In the genomic region with DNA sequence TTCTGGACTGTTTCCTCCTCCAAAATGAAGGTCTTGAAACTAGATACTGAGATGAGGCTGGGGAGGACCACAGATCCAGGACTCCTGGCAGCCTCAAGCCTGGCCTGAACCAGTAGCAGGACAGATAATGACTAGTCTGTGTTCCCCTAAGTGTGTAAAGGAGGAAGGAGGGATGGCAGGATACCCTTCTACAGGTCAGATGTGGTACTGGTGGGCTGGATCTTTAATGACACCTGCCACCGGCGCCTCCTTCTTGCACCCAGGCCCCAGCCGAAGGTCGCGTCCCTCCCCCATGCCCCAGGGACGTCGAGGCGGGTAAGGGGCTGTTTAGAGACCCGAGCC, we compare ENCODE assay signal across 8 cellular contexts. TPM values are rescaled to one million over a fixed set of nuclear protein-coding genes. Genes with fewer than 3 reads are reported as not detected.
DNase-seq lines count a peak whose midpoint lies in the region; ATAC-seq and TF ChIP-seq lines count a peak whose summit lies in the region.

No MANE protein-coding gene starts in this region.

- TF ChIP-seq CTCF in gastroesophageal sphincter (IDR thresholded peaks at IDR 0.05): no peak

- POLR2A ChIA-PET in activated CD4-positive, alpha-beta memory T cell treated with anti-CD3 and anti-CD28 coated beads for 36 hours (lab: Charles Lee): interaction anchor here (0.6 to 2.8 kb wide), 5 partner anchors 27 to 98 kb away, joined by 3 to 20 read pairs (median 3); a partner anchor contains a TSS

- peak overlapping the region; percentile 86 for H3K27ac Mint-ChIP-seq in activated CD4-positive, alpha-beta memory T cell treated with anti-CD3 and anti-CD28 coated beads for 36 hours

- H3K9ac ChIP-seq in rectal smooth muscle tissue (ENCODE audit: low read length): peak overlapping the region; percentile 99

- H3K4me1 Mint-ChIP-seq in activated T-cell treated with anti-CD3 and anti-CD28 coated beads, Interleukin-2, amount 50 U/mL, for 4 hours (ENCODE audit: low read depth): peaks cover 18% of the 10 kb centered on the region
- H3K4me1 Mint-ChIP-seq in activated CD4-positive, alpha-beta memory T cell treated with anti-CD3 and anti-CD28 coated beads for 36 hours (ENCODE audit: low read depth): peaks cover 16% of the 10 kb centered on the region

- TF ChIP-seq EP300 in gastroesophageal sphincter (IDR thresholded peaks at IDR 0.05): no peak

- peaks cover 4 to 83% of the 10 kb centered on the region in 2 donors for H3K36me3 ChIP-seq in gastroesophageal sphincter
- H3K36me3 ChIP-seq in rectal smooth muscle tissue (ENCODE audit: control insufficient read depth, insufficient read depth, low read length): peaks cover 38% of the 10 kb centered on the region

- no peak for DNase-seq in activated T-cell treated with anti-CD3 and anti-CD28 coated beads, Interleukin-2, amount 50 U/mL, for 4 hours
- no peak for DNase-seq in activated T-cell treated with anti-CD3 and anti-CD28 coated beads for 4 hours
- peak; percentile 24 for DNase-seq in activated CD4-positive, alpha-beta memory T cell treated with anti-CD3 and anti-CD28 coated beads for 36 hours
- no peak for DNase-seq in NCI-H82 treated with DMSO at 0.1 percent for 48 hours (lab: John Stamatoyannopoulos, UW; ENCODE audit: unreplicated experiment)
- DNase-seq in posterior vena cava (ENCODE audit: low spot score): no peak
- no peak for DNase-seq in anterior cingulate cortex (lab: John Stamatoyannopoulos, UW)

- CTCF ChIA-PET in activated CD4-positive, alpha-beta memory T cell treated with anti-CD3 and anti-CD28 coated beads for 36 hours (lab: Charles Lee): interaction anchor here (1.0 to 2.3 kb wide), 5 partner anchors 26 to 112 kb away, joined by 3 to 14 read pairs (median 4); a partner anchor contains a TSS

- H3K27ac ChIP-seq in gastroesophageal sphincter: peak overlapping the region; percentile 85 to 98 (median 96)
- H3K27ac ChIP-seq in rectal smooth muscle tissue (ENCODE audit: low read depth, low read length): peak overlapping the region; percentile 98

- H3K27me3 Mint-ChIP-seq in activated T-cell treated with anti-CD3 and anti-CD28 coated beads, Interleukin-2, amount 50 U/mL, for 4 hours (ENCODE audit: low read depth): no peaks in the 10 kb centered on the region
- H3K27me3 Mint-ChIP-seq in activated CD4-positive, alpha-beta memory T cell treated with anti-CD3 and anti-CD28 coated beads for 36 hours: no peaks in the 10 kb centered on the region

- no peaks in the 10 kb centered on the region for H3K9me3 ChIP-seq in gastroesophageal sphincter

- H3K4me3 Mint-ChIP-seq in activated T-cell treated with anti-CD3 and anti-CD28 coated beads, Interleukin-2, amount 50 U/mL, for 4 hours: peak overlapping the region; percentile 87
- H3K4me3 Mint-ChIP-seq in activated CD4-positive, alpha-beta memory T cell treated with anti-CD3 and anti-CD28 coated beads for 36 hours: peak overlapping the region; percentile 85

- no peaks in the 10 kb centered on the region for H3K9me3 Mint-ChIP-seq in activated T-cell treated with anti-CD3 and anti-CD28 coated beads, Interleukin-2, amount 50 U/mL, for 4 hours
- H3K9me3 Mint-ChIP-seq in activated CD4-positive, alpha-beta memory T cell treated with anti-CD3 and anti-CD28 coated beads for 36 hours: no peaks in the 10 kb centered on the region

- intact Hi-C loops in activated CD4-positive, alpha-beta memory T cell treated with anti-CD3 and anti-CD28 coated beads for 36 hours (cut with micrococcal nuclease): loop anchor here (1.0 to 5.0 kb wide), 3 partner anchors 15 to 47 kb away; a partner anchor contains a TSS
- intact Hi-C loops in posterior vena cava (cut with DNase I): no loop called here

- TF ChIP-seq POLR2A in gastroesophageal sphincter (IDR thresholded peaks at IDR 0.05): no peak

- H3K4me1 ChIP-seq in gastroesophageal sphincter (peaks cover 0 to 44% (median 13%) of the 10 kb centered on the region in 3 donors), rectal smooth muscle tissue (ENCODE audit: control insufficient read depth, insufficient read depth, low read length) (peaks cover 17% of the 10 kb centered on the region)

- ATAC-seq in activated T-cell treated with anti-CD3 and anti-CD28 coated beads, Interleukin-2, amount 50 U/mL, for 4 hours: peak; percentile 5 to 9
- no peak for ATAC-seq in gastroesophageal sphincter

- H3K27me3 ChIP-seq in gastroesophageal sphincter: no peaks in the 10 kb centered on the region
- no peaks in the 10 kb centered on the region for H3K27me3 ChIP-seq in rectal smooth muscle tissue (ENCODE audit: control insufficient read depth, insufficient read depth, low read length)

- peaks cover 23% of the 10 kb centered on the region for H3K36me3 Mint-ChIP-seq in activated T-cell treated with anti-CD3 and anti-CD28 coated beads, Interleukin-2, amount 50 U/mL, for 4 hours (ENCODE audit: insufficient read depth)
- peaks cover 25% of the 10 kb centered on the region for H3K36me3 Mint-ChIP-seq in activated CD4-positive, alpha-beta memory T cell treated with anti-CD3 and anti-CD28 coated beads for 36 hours

- WGBS in gastroesophageal sphincter (ENCODE audit: low coverage in 1 of 2), 2 donors: 8% methylated on average over 2 of the region's 9 CpGs; no CpG with 5 or more reads in 1 of the 2 donors

- H3K4me3 ChIP-seq in gastroesophageal sphincter (peak overlapping the region; percentile 83 to 97), rectal smooth muscle tissue (ENCODE audit: low read length) (peak overlapping the region; percentile 98)

RNA-seq across cellular contexts. Expression of a gene that starts 0.6 kb away (rescaled TPM):
- 10 to 100 TPM; 68.2 to 75.9 (median 75.1) TPM for total RNA-seq in activated T-cell treated with anti-CD3 and anti-CD28 coated beads, Interleukin-2, amount 50 U/mL, for 4 hours
- 10 to 100 TPM; 44.1 to 45.3 TPM for total RNA-seq in activated CD4-positive, alpha-beta memory T cell treated with anti-CD3 and anti-CD28 coated beads for 36 hours
- total RNA-seq in gastroesophageal sphincter (100 to 1,000 TPM in 1 of 4 donors, 10 to 100 TPM in 3; 53.4 to 114 (median 76.4) TPM), posterior vena cava (10 to 100 TPM; 34.1 to 40.4 TPM)

RNA-seq across cellular contexts. Expression of a gene that starts 12.8 kb away (rescaled TPM):
- total RNA-seq in activated T-cell treated with anti-CD3 and anti-CD28 coated beads, Interleukin-2, amount 50 U/mL, for 4 hours: 1 to 10 TPM; 1.6 to 2.4 (median 2.0) TPM
- not detected for total RNA-seq in activated CD4-positive, alpha-beta memory T cell treated with anti-CD3 and anti-CD28 coated beads for 36 hours
- total RNA-seq in gastroesophageal sphincter (100 to 1,000 TPM; 578 to 980 (median 645) TPM), posterior vena cava (100 to 1,000 TPM; 299 to 503 TPM)

RNA-seq across cellular contexts. Expression of a gene that starts 15.5 kb away (rescaled TPM):
- 100 to 1,000 TPM; 216 to 228 (median 228) TPM for total RNA-seq in activated T-cell treated with anti-CD3 and anti-CD28 coated beads, Interleukin-2, amount 50 U/mL, for 4 hours
- total RNA-seq in activated CD4-positive, alpha-beta memory T cell treated with anti-CD3 and anti-CD28 coated beads for 36 hours: 100 to 1,000 TPM; 249 to 286 TPM
- total RNA-seq in gastroesophageal sphincter (100 to 1,000 TPM; 148 to 205 (median 183) TPM), posterior vena cava (100 to 1,000 TPM in 1 of 2 donors, 10 to 100 TPM in 1; 99.2 to 137 TPM)

RNA-seq across cellular contexts. Expression of a gene that starts 26.2 kb away (rescaled TPM):
- total RNA-seq in activated T-cell treated with anti-CD3 and anti-CD28 coated beads, Interleukin-2, amount 50 U/mL, for 4 hours: 100 to 1,000 TPM; 109 to 131 (median 114) TPM
- total RNA-seq in activated CD4-positive, alpha-beta memory T cell treated with anti-CD3 and anti-CD28 coated beads for 36 hours: 100 to 1,000 TPM; 124 to 128 TPM
- 100 to 1,000 TPM in 1 of 4 donors, 10 to 100 TPM in 3; 66.2 to 171 (median 81.8) TPM for total RNA-seq in gastroesophageal sphincter
- 10 to 100 TPM; 73.4 to 93.2 TPM for total RNA-seq in posterior vena cava

RNA-seq across cellular contexts. Expression of a gene that starts 46.1 kb away (rescaled TPM):
- 10 to 100 TPM; 24.8 to 29.2 (median 27.0) TPM for total RNA-seq in activated T-cell treated with anti-CD3 and anti-CD28 coated beads, Interleukin-2, amount 50 U/mL, for 4 hours
- 10 to 100 TPM; 18.8 to 19.7 TPM for total RNA-seq in activated CD4-positive, alpha-beta memory T cell treated with anti-CD3 and anti-CD28 coated beads for 36 hours
- 10 to 100 TPM; 15.6 to 31.2 (median 25.3) TPM for total RNA-seq in gastroesophageal sphincter
- total RNA-seq in posterior vena cava: 10 to 100 TPM; 14.1 to 14.3 TPM

Comparison
In these comparisons a context has a peak if more than half of its experiments do, and no peak if none do; other contexts are left out.
1. RNA of a gene that starts 12.8 kb away (total RNA-seq): 578 to 980 TPM in gastroesophageal sphincter and 299 to 503 TPM in posterior vena cava; 1.6 to 2.4 TPM in activated T-cell treated with anti-CD3 and anti-CD28 coated beads, Interleukin-2, amount 50 U/mL, for 4 hours and not detected in activated CD4-positive, alpha-beta memory T cell treated with anti-CD3 and anti-CD28 coated beads for 36 hours; every median in the first group is over 10 times any median in the second.